17 cellular contexts compared by ENCODE assay signal in genomic region chr6:113627480-113627879, GRCh38.
DNase-seq lines count a peak whose midpoint lies in the region; ATAC-seq and TF ChIP-seq lines count a peak whose summit lies in the region.
"Had no signal": no experiment of that assay in that cellular context is flagged by ENCODE, and none has a peak within 500 bp of the region (broad histone marks: within the 10 kb centered on the region; RNA-seq: fewer than 3 reads in every experiment).

No MANE protein-coding gene starts in this region.

- ATAC-seq in GM18511 (IDR thresholded peaks at IDR 0.05; ENCODE audit: unreplicated experiment) (peak; percentile 16), GM21367 (IDR thresholded peaks at IDR 0.05; ENCODE audit: unreplicated experiment) (peak; percentile 22), HG02938 (IDR thresholded peaks at IDR 0.05; ENCODE audit: unreplicated experiment) (peak; percentile 20)

- H3K4me2 ChIP-seq in OCI-LY7 (ENCODE audit: low read length), result peak overlapping the region; percentile 2; the same call in 1 of the 2 replicates
- H3K4me2 ChIP-seq in mesenchymal stem cell (ENCODE audit: low read length, poor library complexity, severe bottlenecking), result no peak overlapping the region
- H3K4me2 ChIP-seq: KMS-11 had no signal

- no peak overlapping the region for H3K14ac ChIP-seq in mesenchymal stem cell (ENCODE audit: low read length in 2 of 2)

- H3K4me3 ChIP-seq in OCI-LY7 (ENCODE audit: low read depth, low read length, poor library complexity, severe bottlenecking), result no peak overlapping the region
- H3K4me3 ChIP-seq in mesenchymal stem cell (ENCODE audit: insufficient read depth in 1 of 2, low read depth in 1 of 2, low read length in 2 of 2), result no peak overlapping the region
- H3K4me3 ChIP-seq in tibial artery, result no peak overlapping the region
- H3K4me3 ChIP-seq: SK-N-MC, skin epidermis had no signal

- H4K8ac ChIP-seq in mesenchymal stem cell (ENCODE audit: low read length), result no peak overlapping the region

- no peak overlapping the region for H3K9ac ChIP-seq in mesenchymal stem cell (ENCODE audit: low read length)
- H3K9ac ChIP-seq: KMS-11 had no signal

- no peak overlapping the region for H3K4ac ChIP-seq in mesenchymal stem cell (ENCODE audit: low read depth in 1 of 2, low read length in 2 of 2)

- H3K27me3 ChIP-seq in mesenchymal stem cell (ENCODE audit: control insufficient read depth in 1 of 2, insufficient read depth in 1 of 2, low read length in 2 of 2) (no peaks in the 10 kb centered on the region), tibial artery (no peaks in the 10 kb centered on the region)

- intact Hi-C loops in OCI-LY7 (cut with micrococcal nuclease; ENCODE audit: unreplicated experiment) (no loop called here), tibial artery (cut with DNase I; ENCODE audit: low total_unique reads) (no loop called here)

- no peak overlapping the region for H3K18ac ChIP-seq in mesenchymal stem cell (ENCODE audit: low read depth in 1 of 2, low read length in 2 of 2)

- H4K20me1 ChIP-seq in OCI-LY7 (ENCODE audit: insufficient read depth, low read length), result no peaks in the 10 kb centered on the region

- CTCF ChIA-PET in OCI-LY7 (lab: Charles Lee; ENCODE audit: unreplicated experiment), result no interaction called here

- H3K27ac ChIP-seq in OCI-LY7 (ENCODE audit: low read depth, low read length, poor library complexity, severe bottlenecking) (no peak overlapping the region), mesenchymal stem cell (ENCODE audit: low read length, poor library complexity, severe bottlenecking) (no peak overlapping the region), tibial artery (no peak overlapping the region)
- H3K27ac ChIP-seq: HL-60, KMS-11, SK-N-MC, skin epidermis had no signal

- H2AK5ac ChIP-seq in mesenchymal stem cell (ENCODE audit: low read length, severe bottlenecking), result no peak overlapping the region

- H3K9me2 ChIP-seq in OCI-LY7 (ENCODE audit: insufficient read depth, low read length), result no peaks in the 10 kb centered on the region

- no peak overlapping the region for H2BK5ac ChIP-seq in mesenchymal stem cell (ENCODE audit: low read depth, low read length, poor library complexity, severe bottlenecking)

- H2BK12ac ChIP-seq in mesenchymal stem cell (ENCODE audit: low read length in 2 of 2), result no peak overlapping the region

- H3K9me3 ChIP-seq in OCI-LY7 (ENCODE audit: low read length), result no peaks in the 10 kb centered on the region; the same call in 1 of the 2 replicates
- no peaks in the 10 kb centered on the region for H3K9me3 ChIP-seq in mesenchymal stem cell (ENCODE audit: control insufficient read depth, low read length)
- no peaks in the 10 kb centered on the region for H3K9me3 ChIP-seq in tibial artery

- no TSS peak for BruUV-seq in OCI-LY7 (replicated peaks; lab: Mats Ljungman, UMichigan)

- TF ChIP-seq CTCF in OCI-LY7 (conservative IDR thresholded peaks at IDR 0.05; ENCODE audit: low read length) (no peak), tibial artery (IDR thresholded peaks at IDR 0.05) (no peak)

- H3K4me1 ChIP-seq in OCI-LY7 (ENCODE audit: insufficient read depth, low read length, poor library complexity, severe bottlenecking), result peaks cover 68% of the 10 kb centered on the region
- H3K4me1 ChIP-seq in mesenchymal stem cell (ENCODE audit: control insufficient read depth, insufficient read depth, low read depth, low read length), result peaks cover 6% of the 10 kb centered on the region
- peaks cover 0 to 34% (median 18%) of the 10 kb centered on the region in 4 donors for H3K4me1 ChIP-seq in tibial artery

- H2BK15ac ChIP-seq in mesenchymal stem cell (ENCODE audit: low read depth, poor library complexity, severe bottlenecking), result no peak overlapping the region

- H3K79me1 ChIP-seq in mesenchymal stem cell (replicated peaks; ENCODE audit: low read length, poor library complexity, severe bottlenecking), result no peaks in the 10 kb centered on the region

- no peak for DNase-seq in OCI-LY7 (ENCODE audit: low spot score)
- DNase-seq in RKO (ENCODE audit: low spot score), result no peak
- no peak for DNase-seq in mesenteric fat pad (ENCODE audit: low spot score)
- DNase-seq in mesenchymal stem cell, result no peak
- DNase-seq in tibial artery, result no peak
- DNase-seq: activated CD4-positive, alpha-beta memory T cell treated with anti-CD3 and anti-CD28 coated beads, Interleukin-2, amount 10 ng/mL, durations not matched to agents 7 days and 5 days; Calu3; GF-D8; NCI-H1417 treated with DMSO at 0.1 percent for 48 hours; NCI-H345 had no signal

- H4K91ac ChIP-seq in mesenchymal stem cell (ENCODE audit: low read length), result no peak overlapping the region

- POLR2A ChIA-PET in OCI-LY7 (lab: Charles Lee), result interaction anchor here (0.5 to 7.9 kb wide), 7 partner anchors 8 to 195 kb away, joined by 3 to 52 read pairs (median 3); no protein-coding TSS in a partner anchor

- H3K23ac ChIP-seq in mesenchymal stem cell (ENCODE audit: low read length in 2 of 2), result no peak overlapping the region

- WGBS in mesenchymal stem cell, result 97% methylated on average over 2 of the region's 2 CpGs

- H3K79me2 ChIP-seq in OCI-LY7 (ENCODE audit: insufficient read depth, low read depth, low read length), result no peaks in the 10 kb centered on the region

- H2AFZ ChIP-seq in OCI-LY7 (ENCODE audit: low read length) (peak overlapping the region; percentile 62; the same call in 1 of the 2 replicates), mesenchymal stem cell (ENCODE audit: low read depth, low read length) (no peak overlapping the region)

- H2BK120ac ChIP-seq in mesenchymal stem cell (ENCODE audit: low read depth, low read length), result no peak overlapping the region

- no peaks in the 10 kb centered on the region for H3K36me3 ChIP-seq in OCI-LY7 (ENCODE audit: insufficient read depth, low read length)
- no peaks in the 10 kb centered on the region for H3K36me3 ChIP-seq in mesenchymal stem cell (ENCODE audit: control insufficient read depth in 1 of 2, insufficient read depth in 2 of 2, low read depth in 1 of 2, low read length in 2 of 2)
- H3K36me3 ChIP-seq in tibial artery, result no peaks in the 10 kb centered on the region
